Comparison of ENCODE assay signal across 14 cellular contexts in the genomic region with DNA sequence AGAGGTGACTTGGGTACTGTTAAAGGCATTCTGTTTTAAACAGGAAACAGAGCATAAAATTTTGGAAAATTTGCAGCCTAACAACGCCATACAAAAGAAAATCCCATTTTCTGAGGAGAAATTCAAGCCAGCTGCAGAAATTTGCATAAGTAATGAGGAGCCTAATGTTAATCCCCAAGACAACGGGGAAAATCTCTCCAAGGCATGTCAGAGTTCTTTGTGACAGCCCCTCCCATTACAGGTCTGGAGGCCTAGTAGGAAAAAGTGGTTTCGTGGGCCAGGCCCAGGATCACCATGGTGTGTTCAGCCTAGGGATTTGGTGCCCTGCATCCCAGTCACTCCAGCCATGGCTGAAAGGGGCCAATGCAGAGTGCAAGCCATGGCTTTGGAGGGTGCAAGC.
DNase-seq lines count a peak whose midpoint lies in the region; ATAC-seq and TF ChIP-seq lines count a peak whose summit lies in the region.
"Had no signal": no experiment of that assay in that cellular context is flagged by ENCODE, and none has a peak within 500 bp of the region (broad histone marks: within the 10 kb centered on the region; RNA-seq: fewer than 3 reads in every experiment).

No MANE protein-coding gene starts in this region.

- ATAC-seq in GM19324 (IDR thresholded peaks at IDR 0.05; ENCODE audit: low FRiP score, unreplicated experiment), result no peak
- ATAC-seq: CD8-positive, alpha-beta T cell; GM12878; HepG2 had no signal

- H3K4me3 ChIP-seq in Peyer's patch, result no peak overlapping the region
- H3K4me3 ChIP-seq: BLaER1, GM12878 had no signal

- H3K36me3 ChIP-seq in Peyer's patch, result no peaks in the 10 kb centered on the region
- H3K36me3 ChIP-seq: BLaER1 had no signal

- peak; percentile 15 for DNase-seq in G401 (ENCODE audit: low spot score)
- peak; percentile 81 for DNase-seq in medulla oblongata (ENCODE audit: extremely low spot score)
- peak; percentile 49 for DNase-seq in pons (ENCODE audit: low spot score)
- no peak for DNase-seq in NCI-H2171 (lab: John Stamatoyannopoulos, UW)
- no peak for DNase-seq in Peyer's patch
- DNase-seq: AML-193; Calu3; CD8-positive, alpha-beta T cell; DMS79 treated with DMSO at 0.1 percent for 48 hours; H9 had no signal

- no peak for TF ChIP-seq CTCF in Peyer's patch (IDR thresholded peaks at IDR 0.05)

- no peak overlapping the region for H3K27ac ChIP-seq in Peyer's patch
- H3K27ac ChIP-seq: BLaER1 had no signal

- in situ Hi-C loops in G401 (cut with HindIII; ENCODE audit: low sequenced_read_pairs), result no loop called here

- H3K27me3 ChIP-seq in Peyer's patch, result no peaks in the 10 kb centered on the region
- H3K27me3 ChIP-seq: BLaER1 had no signal

- no peak for TF ChIP-seq POLR2A in Peyer's patch (IDR thresholded peaks at IDR 0.05)

- no peaks in the 10 kb centered on the region for H3K4me1 ChIP-seq in Peyer's patch
- H3K4me1 ChIP-seq: BLaER1 had no signal

- H3K9me3 ChIP-seq in Peyer's patch, result no peaks in the 10 kb centered on the region
- H3K9me3 ChIP-seq: BLaER1 had no signal

Comparison
In these comparisons a context has a peak if more than half of its experiments do, and no peak if none do; other contexts are left out.
1. DNase-seq: peak in G401 (single experiment), medulla oblongata (single experiment) and pons (single experiment); none in NCI-H2171 (single experiment) and Peyer's patch (0 of 3).